Comparison of ENCODE assay signal across 9 cellular contexts in genomic region chr14:24013654-24014514, GRCh38. TPM values are rescaled to one million over a fixed set of nuclear protein-coding genes. Genes with fewer than 3 reads are reported as not detected.
DNase-seq lines count a peak whose midpoint lies in the region; ATAC-seq and TF ChIP-seq lines count a peak whose summit lies in the region.
"Had no signal": no experiment of that assay in that cellular context is flagged by ENCODE, and none has a peak within 500 bp of the region (broad histone marks: within the 10 kb centered on the region; RNA-seq: fewer than 3 reads in every experiment).

No MANE protein-coding gene starts in this region.

- 25% methylated on average over 12 of the region's 12 CpGs for WGBS in prostate gland

- H3K9me3 ChIP-seq in prostate gland: no peaks in the 10 kb centered on the region

- H3K27me3 ChIP-seq in prostate gland (replicated peaks; ENCODE audit: insufficient read depth): no peaks in the 10 kb centered on the region

- TF ChIP-seq CTCF in AG10803 (conservative IDR thresholded peaks at IDR 0.05; ENCODE audit: low read length) (peak; percentile 96), prostate gland (IDR thresholded peaks at IDR 0.05) (peak; percentile 89 to 95 (median 91))

- H3K27ac ChIP-seq in prostate gland: no peak overlapping the region

- intact Hi-C loops in prostate gland (cut with DNase I): loop anchor here (2.0 to 5.0 kb wide), 3 partner anchors 39 to 148 kb away; partner anchors contain the start of genes IRF9 and PCK2

- H3K4me3 ChIP-seq in AG10803 (ENCODE audit: low read length): no peak overlapping the region
- H3K4me3 ChIP-seq in prostate gland: no peak overlapping the region

- ATAC-seq in GM18909 (IDR thresholded peaks at IDR 0.05; ENCODE audit: poor library complexity, unreplicated experiment) (peak; percentile 69), HG03045 (IDR thresholded peaks at IDR 0.05; ENCODE audit: unreplicated experiment) (no peak)

- H3K36me3 ChIP-seq in prostate gland: no peaks in the 10 kb centered on the region

- peaks cover 3% of the 10 kb centered on the region for H3K4me1 ChIP-seq in prostate gland (replicated peaks)

- DNase-seq in AG10803 (ENCODE audit: low read depth) (peak; percentile 64), MV-4-11 (lab: John Stamatoyannopoulos, UW) (peak; percentile 52), RPMI7951 (ENCODE audit: low read depth) (peak; percentile 69), glomerular visceral epithelial cell (ENCODE audit: extremely low spot score) (peak; percentile 78), prostate gland (ENCODE audit: low spot score) (peak; percentile 59)
- peak; percentile 29 for DNase-seq in activated naive CD4-positive, alpha-beta T cell treated with anti-CD3 and anti-CD28 coated beads, Interleukin-2, amount 50 U/mL, for 16 hours

- no peak for TF ChIP-seq POLR2A in prostate gland (IDR thresholded peaks at IDR 0.05)

RNA-seq across cellular contexts. Expression of gene DHRS4L2, which starts 25.2 kb away (rescaled TPM):
- total RNA-seq in RPMI7951 (2014; rRNA removed; shearing (Covaris generic)): 15.9 and 16.5 TPM in 2 replicates
- 10 to 100 TPM; 13.1 to 17.9 TPM for total RNA-seq in prostate gland

RNA-seq across cellular contexts. Expression of gene CARMIL3, which starts 37.9 kb away (rescaled TPM):
- total RNA-seq in RPMI7951 (2014; rRNA removed; shearing (Covaris generic)): under 0.01 and 0.12 TPM in 2 replicates
- 1 to 10 TPM in 1 of 2 donors, under 1 TPM in 1; 0.59 to 3.9 TPM for total RNA-seq in prostate gland

RNA-seq across cellular contexts. Expression of gene CPNE6, which starts 57.5 kb away (rescaled TPM):
- not detected in 2 replicates for total RNA-seq in RPMI7951 (2014; rRNA removed; shearing (Covaris generic))
- total RNA-seq in prostate gland: 1 to 10 TPM; 1.8 to 8.8 TPM
- total RNA-seq: mononuclear cell had no signal
